ENCODE assay signal across 15 cellular contexts in the genomic region with DNA sequence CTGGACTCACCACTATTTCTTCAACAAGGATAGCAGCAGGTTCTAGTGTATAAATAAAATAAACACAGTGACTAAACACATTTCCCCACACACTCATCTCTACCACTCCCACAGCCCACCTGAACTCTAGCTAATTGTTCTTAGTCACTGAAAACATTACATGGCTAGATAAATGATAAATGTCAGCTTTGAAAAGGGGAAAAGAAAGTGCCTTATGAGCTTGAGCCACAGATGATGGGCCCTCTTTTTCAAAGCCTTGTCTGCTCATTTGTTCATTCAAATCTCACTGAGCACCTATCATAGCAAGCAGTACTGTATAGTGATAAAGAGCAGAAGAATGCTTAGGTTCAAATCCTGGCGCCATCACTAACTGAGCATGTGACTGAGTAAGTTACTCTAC. TPM values are rescaled to one million over a fixed set of nuclear protein-coding genes. Genes with fewer than 3 reads are reported as not detected.
DNase-seq lines count a peak whose midpoint lies in the region; ATAC-seq, FAIRE-seq and TF ChIP-seq lines count a peak whose summit lies in the region.
"Had no signal": no experiment of that assay in that cellular context is flagged by ENCODE, and none has a peak within 500 bp of the region (broad histone marks: within the 10 kb centered on the region; RNA-seq: fewer than 3 reads in every experiment).

No MANE protein-coding gene starts in this region.

- H3K36me3 Mint-ChIP-seq in CD4-positive, alpha-beta memory T cell, result peaks cover 0 to 3% of the 10 kb centered on the region in 2 donors
- no peaks in the 10 kb centered on the region for H3K36me3 Mint-ChIP-seq in T-helper 17 cell (ENCODE audit: low read depth)
- H3K36me3 Mint-ChIP-seq: mesothelial cell of epicardium had no signal

- TF ChIP-seq CTCF in GM13976 (IDR thresholded peaks at IDR 0.05; ENCODE audit: borderline replicate concordance, control extremely low read depth, extremely low read depth, insufficient read depth, missing control alignments), result no peak

- DNase-seq in CD4-positive, alpha-beta memory T cell, result no peak
- DNase-seq in GM12891 (ENCODE audit: insufficient read length, low spot score), result no peak
- DNase-seq in T-helper 17 cell, result no peak
- peak; percentile 63 for DNase-seq in kidney glomerular epithelial cell (lab: John Stamatoyannopoulos, UW)
- no peak for DNase-seq in NCI-H1048 (lab: John Stamatoyannopoulos, UW)
- no peak for DNase-seq in GM13976 (ENCODE audit: low spot score)
- DNase-seq: activated CD8-positive, alpha-beta memory T cell treated with anti-CD3 and anti-CD28 coated beads, Interleukin-2, amount 50 U/mL, for 48 hours; HCEC 1CT; NCI-H2171 had no signal

- H3K9me3 Mint-ChIP-seq in CD4-positive, alpha-beta memory T cell, result peaks cover 0 to 3% (median 0%) of the 10 kb centered on the region in 8 donors
- H3K9me3 Mint-ChIP-seq: mesothelial cell of epicardium had no signal

- H3K4me3 Mint-ChIP-seq in CD4-positive, alpha-beta memory T cell, result peak overlapping the region in 1 of 8 donors; percentile 13
- H3K4me3 Mint-ChIP-seq in T-helper 17 cell, result no peak overlapping the region
- H3K4me3 Mint-ChIP-seq: mesothelial cell of epicardium had no signal

- no peaks in the 10 kb centered on the region for H3K27me3 ChIP-seq in CD4-positive, alpha-beta memory T cell (ENCODE audit: insufficient read depth, low read length)
- H3K27me3 ChIP-seq: suprapubic skin had no signal

- peaks cover 62 to 86% (median 75%) of the 10 kb centered on the region in 4 donors for H3K4me1 Mint-ChIP-seq in CD4-positive, alpha-beta memory T cell
- H3K4me1 Mint-ChIP-seq in T-helper 17 cell, result peaks cover 57% of the 10 kb centered on the region

- POLR2A ChIA-PET in CD4-positive, alpha-beta memory T cell (lab: Charles Lee; ENCODE audit: partially characterized antibody), result interaction anchor here (0.8 to 1.4 kb wide), 2 partner anchors 9 to 34 kb away, joined by 3 read pairs; no protein-coding TSS in a partner anchor

- no peak for TF ChIP-seq POLR2A in GM12891 (IDR thresholded peaks at IDR 0.05; ENCODE audit: low read depth, low read length)

- no peaks in the 10 kb centered on the region for H3K9me3 ChIP-seq in CD4-positive, alpha-beta memory T cell (ENCODE audit: control insufficient read depth in 1 of 2, low read length in 2 of 2)
- H3K9me3 ChIP-seq in T-helper 17 cell (ENCODE audit: control insufficient read depth, low read length, poor library complexity, severe bottlenecking), result no peaks in the 10 kb centered on the region
- H3K9me3 ChIP-seq: prostate gland, suprapubic skin had no signal

- peaks cover 69% of the 10 kb centered on the region for H3K4me1 ChIP-seq in CD4-positive, alpha-beta memory T cell (ENCODE audit: insufficient read depth, low read length)
- H3K4me1 ChIP-seq: prostate gland had no signal

- FAIRE-seq in GM12891 (lab: Jason Lieb, UNC), result peak; percentile 69
- FAIRE-seq: RCC 7860 had no signal

- peak; percentile 13 for ATAC-seq in T-helper 17 cell
- no peak for ATAC-seq in HG03571 (IDR thresholded peaks at IDR 0.05; ENCODE audit: unreplicated experiment)

- H3K27me3 Mint-ChIP-seq in CD4-positive, alpha-beta memory T cell, result no peaks in the 10 kb centered on the region
- H3K27me3 Mint-ChIP-seq in T-helper 17 cell, result no peaks in the 10 kb centered on the region

- no peak overlapping the region for H3K27ac ChIP-seq in CD4-positive, alpha-beta memory T cell (ENCODE audit: low read depth, low read length)
- H3K27ac ChIP-seq: epithelial cell of prostate, prostate gland, suprapubic skin had no signal

- CTCF ChIA-PET in CD4-positive, alpha-beta memory T cell (lab: Charles Lee; ENCODE audit: partially characterized antibody), result interaction anchor here (0.7 to 1.8 kb wide), 6 partner anchors 9 to 60 kb away, joined by 3 to 5 read pairs (median 3); no protein-coding TSS in a partner anchor

- no peaks in the 10 kb centered on the region for H3K36me3 ChIP-seq in CD4-positive, alpha-beta memory T cell (ENCODE audit: insufficient read depth, low read length)
- H3K36me3 ChIP-seq: prostate gland, suprapubic skin had no signal

- in situ Hi-C loops in GM13976 (cut with MboI; ENCODE audit: low sequenced_read_pairs, unreplicated experiment), result no loop called here

- intact Hi-C loops in CD4-positive, alpha-beta memory T cell (cut with micrococcal nuclease), result loop anchor here (5.0 kb wide), 1 partner anchor 57 kb away; a partner anchor contains a TSS

- no peak overlapping the region for H3K4me3 ChIP-seq in CD4-positive, alpha-beta memory T cell (ENCODE audit: low read length in 2 of 2)
- H3K4me3 ChIP-seq: prostate gland, suprapubic skin had no signal

- peak overlapping the region; percentile 4 to 89 (median 9) for H3K27ac Mint-ChIP-seq in CD4-positive, alpha-beta memory T cell
- peak overlapping the region; percentile 37 for H3K27ac Mint-ChIP-seq in T-helper 17 cell
- H3K27ac Mint-ChIP-seq: mesothelial cell of epicardium had no signal

TF ChIP-seq in GM12891, 5 proteins besides CTCF, POLR2A, EP300 and RAD21:
- peak; percentile 60 for TF ChIP-seq SPI1 (IDR thresholded peaks at IDR 0.05; ENCODE audit: low read depth, low read length)
- no peak for TF ChIP-seq TAF1 (IDR thresholded peaks at IDR 0.05; ENCODE audit: low read depth, low read length)

RNA-seq across cellular contexts. Expression of a gene that starts 58.3 kb away (rescaled TPM):
- 10 to 100 TPM; 88.4 to 97.5 TPM for total RNA-seq in CD4-positive, alpha-beta memory T cell
- polyA plus RNA-seq in CD4-positive, alpha-beta memory T cell, result 10 to 100 TPM in 1 of 2 donors, 1 to 10 TPM in 1; 9.7 to 36.7 TPM
- polyA plus RNA-seq in GM12891 (2012; ENCODE audit: low read depth, missing spikeins), result 10.8 TPM
- 10 to 100 TPM; 82.7 to 87.5 TPM for total RNA-seq in T-helper 17 cell
